Comparison of ENCODE assay signal across 1 cellular context in genomic region chr20:63734111-63734945, GRCh38.
TF ChIP-seq lines count a peak whose summit lies in the region.

No MANE protein-coding gene starts in this region.

TF ChIP-seq in WTC11, 78 proteins besides CTCF, POLR2A, EP300 and RAD21 (continued from another document):
- TF ChIP-seq NFYB (CRISPR knock-in tag; conservative IDR thresholded peaks at IDR 0.05; ENCODE audit: low read depth) (no peak), ZNF121 (CRISPR knock-in tag; IDR thresholded peaks at IDR 0.05) (no peak), ZNF423 (CRISPR knock-in tag; IDR thresholded peaks at IDR 0.05) (no peak), AFF4 (CRISPR knock-in tag; IDR thresholded peaks at IDR 0.05; ENCODE audit: borderline replicate concordance) (no peak)
- TF ChIP-seq, protein P1, sequence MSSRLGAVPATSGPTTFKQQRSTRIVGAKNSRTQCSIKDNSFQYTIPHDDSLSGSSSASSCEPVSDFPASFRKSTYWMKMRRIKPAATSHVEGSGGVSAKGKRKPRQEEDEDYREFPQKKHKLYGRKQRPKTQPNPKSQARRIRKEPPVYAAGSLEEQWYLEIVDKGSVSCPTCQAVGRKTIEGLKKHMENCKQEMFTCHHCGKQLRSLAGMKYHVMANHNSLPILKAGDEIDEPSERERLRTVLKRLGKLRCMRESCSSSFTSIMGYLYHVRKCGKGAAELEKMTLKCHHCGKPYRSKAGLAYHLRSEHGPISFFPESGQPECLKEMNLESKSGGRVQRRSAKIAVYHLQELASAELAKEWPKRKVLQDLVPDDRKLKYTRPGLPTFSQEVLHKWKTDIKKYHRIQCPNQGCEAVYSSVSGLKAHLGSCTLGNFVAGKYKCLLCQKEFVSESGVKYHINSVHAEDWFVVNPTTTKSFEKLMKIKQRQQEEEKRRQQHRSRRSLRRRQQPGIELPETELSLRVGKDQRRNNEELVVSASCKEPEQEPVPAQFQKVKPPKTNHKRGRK (CRISPR knock-in tag; IDR thresholded peaks at IDR 0.05; ENCODE audit: borderline replicate concordance), result no peak
- TF ChIP-seq, protein P2, sequence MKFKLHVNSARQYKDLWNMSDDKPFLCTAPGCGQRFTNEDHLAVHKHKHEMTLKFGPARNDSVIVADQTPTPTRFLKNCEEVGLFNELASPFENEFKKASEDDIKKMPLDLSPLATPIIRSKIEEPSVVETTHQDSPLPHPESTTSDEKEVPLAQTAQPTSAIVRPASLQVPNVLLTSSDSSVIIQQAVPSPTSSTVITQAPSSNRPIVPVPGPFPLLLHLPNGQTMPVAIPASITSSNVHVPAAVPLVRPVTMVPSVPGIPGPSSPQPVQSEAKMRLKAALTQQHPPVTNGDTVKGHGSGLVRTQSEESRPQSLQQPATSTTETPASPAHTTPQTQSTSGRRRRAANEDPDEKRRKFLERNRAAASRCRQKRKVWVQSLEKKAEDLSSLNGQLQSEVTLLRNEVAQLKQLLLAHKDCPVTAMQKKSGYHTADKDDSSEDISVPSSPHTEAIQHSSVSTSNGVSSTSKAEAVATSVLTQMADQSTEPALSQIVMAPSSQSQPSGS (CRISPR knock-in tag; IDR thresholded peaks at IDR 0.05; ENCODE audit: borderline replicate concordance, low read depth), result no peak
